Comparison of ENCODE assay signal across 9 cellular contexts in the genomic region with DNA sequence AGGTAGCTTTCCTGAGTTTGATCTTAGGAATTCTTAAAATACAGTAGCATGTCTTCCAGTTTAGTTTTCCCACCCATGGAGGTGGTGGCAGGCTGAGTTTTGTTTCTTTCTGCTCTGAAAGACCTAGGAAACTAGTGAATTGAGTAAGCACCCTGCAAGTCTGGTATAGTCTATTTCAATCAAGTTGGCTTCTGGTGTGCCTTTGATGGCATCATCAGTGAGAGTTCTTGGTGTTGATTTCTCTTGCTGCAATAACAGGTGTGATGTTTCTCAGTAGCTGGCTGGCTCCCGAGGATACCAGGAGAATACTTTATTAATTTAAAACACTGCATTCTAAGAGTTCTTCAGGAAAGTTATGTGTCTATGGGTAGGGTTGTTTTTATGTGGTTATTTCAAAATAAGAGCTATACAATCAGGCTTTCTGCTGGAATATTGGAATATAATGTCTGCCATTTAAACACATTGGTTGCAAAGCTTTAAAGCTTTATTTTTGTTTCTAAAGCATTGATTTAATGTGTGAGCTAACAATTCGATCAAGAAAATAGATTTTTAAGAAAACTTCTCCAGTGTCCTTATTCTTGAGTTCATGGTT. TPM values are rescaled to one million over a fixed set of nuclear protein-coding genes. Genes with fewer than 3 reads are reported as not detected.
DNase-seq lines count a peak whose midpoint lies in the region; ATAC-seq and TF ChIP-seq lines count a peak whose summit lies in the region.
"Had no signal": no experiment of that assay in that cellular context is flagged by ENCODE, and none has a peak within 500 bp of the region (broad histone marks: within the 10 kb centered on the region; RNA-seq: fewer than 3 reads in every experiment).

No MANE protein-coding gene starts in this region.

- ATAC-seq in GM19043 (IDR thresholded peaks at IDR 0.05; ENCODE audit: low read depth, unreplicated experiment) (peak; percentile 63), HG03095 (IDR thresholded peaks at IDR 0.05; ENCODE audit: unreplicated experiment) (peak; percentile 51), HG02870 (IDR thresholded peaks at IDR 0.05; ENCODE audit: unreplicated experiment) (no peak), HG02763 (IDR thresholded peaks at IDR 0.05; ENCODE audit: unreplicated experiment) (no peak), GM18505 (IDR thresholded peaks at IDR 0.05; ENCODE audit: unreplicated experiment) (no peak)

- peaks cover 31% of the 10 kb centered on the region for H3K4me1 Mint-ChIP-seq in activated naive CD8-positive, alpha-beta T cell treated with anti-CD3 and anti-CD28 coated beads for 36 hours

- H3K9me3 Mint-ChIP-seq in activated naive CD8-positive, alpha-beta T cell treated with anti-CD3 and anti-CD28 coated beads for 36 hours = no peaks in the 10 kb centered on the region
- H3K9me3 Mint-ChIP-seq: activated B cell treated with CpG ODN at 0.5 μM for 24 hours had no signal

- peak; percentile 8 for DNase-seq in activated naive CD8-positive, alpha-beta T cell treated with anti-CD3 and anti-CD28 coated beads for 36 hours
- DNase-seq in sigmoid colon = no peak
- DNase-seq: activated B cell treated with CpG ODN at 0.5 μM for 24 hours had no signal

- H3K27ac ChIP-seq in neutrophil (peak overlapping the region; percentile 88), sigmoid colon (peak overlapping the region in 2 of 4 donors; percentile 29 to 42)

- 51 to 61% methylated on average over 2 of the region's 2 CpGs for WGBS in sigmoid colon, 2 donors

- peak overlapping the region; percentile 81 for H3K27ac Mint-ChIP-seq in activated naive CD8-positive, alpha-beta T cell treated with anti-CD3 and anti-CD28 coated beads for 36 hours
- H3K27ac Mint-ChIP-seq: activated B cell treated with CpG ODN at 0.5 μM for 24 hours had no signal

- H3K27me3 Mint-ChIP-seq in activated naive CD8-positive, alpha-beta T cell treated with anti-CD3 and anti-CD28 coated beads for 36 hours = no peaks in the 10 kb centered on the region
- H3K27me3 Mint-ChIP-seq: activated B cell treated with CpG ODN at 0.5 μM for 24 hours had no signal

- H3K27me3 ChIP-seq in neutrophil = no peaks in the 10 kb centered on the region
- no peaks in the 10 kb centered on the region for H3K27me3 ChIP-seq in sigmoid colon

- no peaks in the 10 kb centered on the region for H3K9me3 ChIP-seq in neutrophil
- H3K9me3 ChIP-seq in sigmoid colon = no peaks in the 10 kb centered on the region

- intact Hi-C loops in sigmoid colon (cut with DNase I) = no loop called here

- TF ChIP-seq POLR2A in sigmoid colon (IDR thresholded peaks at IDR 0.05) (no peak), GM18505 (IDR thresholded peaks at IDR 0.05; ENCODE audit: borderline replicate concordance, extremely low read depth, insufficient read depth, insufficient read length) (no peak)

- H3K4me3 Mint-ChIP-seq in activated naive CD8-positive, alpha-beta T cell treated with anti-CD3 and anti-CD28 coated beads for 36 hours = no peak overlapping the region

- H3K4me1 ChIP-seq in neutrophil (ENCODE audit: control insufficient read depth in 1 of 2, insufficient read depth in 1 of 2, low read depth in 1 of 2, low read length in 1 of 2) (peaks cover 41 to 45% of the 10 kb centered on the region in 2 experiments), sigmoid colon (peaks cover 0 to 54% (median 42%) of the 10 kb centered on the region in 4 donors)

- no peak for TF ChIP-seq CTCF in neutrophil (IDR thresholded peaks at IDR 0.05)
- no peak for TF ChIP-seq CTCF in sigmoid colon (IDR thresholded peaks at IDR 0.05)

- H3K36me3 Mint-ChIP-seq in activated naive CD8-positive, alpha-beta T cell treated with anti-CD3 and anti-CD28 coated beads for 36 hours = peaks cover 7% of the 10 kb centered on the region

- H3K4me3 ChIP-seq in neutrophil (ENCODE audit: low read depth in 1 of 2, low read length in 1 of 2) (peak overlapping the region; percentile 5 to 19), sigmoid colon (no peak overlapping the region)

- TF ChIP-seq EP300 in sigmoid colon (IDR thresholded peaks at IDR 0.05) = no peak

- no peaks in the 10 kb centered on the region for H3K36me3 ChIP-seq in neutrophil
- H3K36me3 ChIP-seq in sigmoid colon = no peaks in the 10 kb centered on the region

RNA-seq across cellular contexts. Expression of gene VAPB, which starts 19.0 kb away (rescaled TPM):
- 10 to 100 TPM; 38.4 to 40.6 TPM for total RNA-seq in activated naive CD8-positive, alpha-beta T cell treated with anti-CD3 and anti-CD28 coated beads for 36 hours
- 10 to 100 TPM; 23.4 to 42.1 (median 32.7) TPM for total RNA-seq in sigmoid colon
- polyA plus RNA-seq in sigmoid colon = 10 to 100 TPM; 33.0 to 47.6 (median 39.7) TPM

Comparison
In these comparisons a context has a peak if more than half of its experiments do, and no peak if none do; other contexts are left out.
1. ATAC-seq: peak in GM19043 (single experiment) and HG03095 (single experiment); none in HG02870 (single experiment), HG02763 (single experiment) and GM18505 (single experiment).
2. H3K4me3 ChIP-seq: peak in neutrophil (2 of 2); none in sigmoid colon (0 of 4).